2 cellular contexts compared by ENCODE assay signal in genomic region chr13:91745962-91746361, GRCh38.
TF ChIP-seq lines count a peak whose summit lies in the region.

No MANE protein-coding gene starts in this region.

TF ChIP-seq in SK-N-SH treated with all-trans-retinoic acid at 6 μM for 48 hours, 23 proteins besides CTCF, POLR2A, EP300 and RAD21 (continued from another document):
- TF ChIP-seq, protein P1, sequence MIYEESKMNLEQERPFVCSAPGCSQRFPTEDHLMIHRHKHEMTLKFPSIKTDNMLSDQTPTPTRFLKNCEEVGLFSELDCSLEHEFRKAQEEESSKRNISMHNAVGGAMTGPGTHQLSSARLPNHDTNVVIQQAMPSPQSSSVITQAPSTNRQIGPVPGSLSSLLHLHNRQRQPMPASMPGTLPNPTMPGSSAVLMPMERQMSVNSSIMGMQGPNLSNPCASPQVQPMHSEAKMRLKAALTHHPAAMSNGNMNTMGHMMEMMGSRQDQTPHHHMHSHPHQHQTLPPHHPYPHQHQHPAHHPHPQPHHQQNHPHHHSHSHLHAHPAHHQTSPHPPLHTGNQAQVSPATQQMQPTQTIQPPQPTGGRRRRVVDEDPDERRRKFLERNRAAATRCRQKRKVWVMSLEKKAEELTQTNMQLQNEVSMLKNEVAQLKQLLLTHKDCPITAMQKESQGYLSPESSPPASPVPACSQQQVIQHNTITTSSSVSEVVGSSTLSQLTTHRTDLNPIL (CRISPR knock-in tag; IDR thresholded peaks at IDR 0.05; ENCODE audit: low read depth) = no peak
- TF ChIP-seq TOX (CRISPR knock-in tag; IDR thresholded peaks at IDR 0.05; ENCODE audit: borderline replicate concordance) (no peak), RARB (CRISPR knock-in tag; IDR thresholded peaks at IDR 0.05) (no peak), ESRRG (CRISPR knock-in tag; IDR thresholded peaks at IDR 0.05) (no peak), OSR1 (CRISPR knock-in tag; IDR thresholded peaks at IDR 0.05) (no peak), TCF4 (CRISPR knock-in tag; IDR thresholded peaks at IDR 0.05; ENCODE audit: borderline replicate concordance) (no peak), SNAI2 (CRISPR knock-in tag; IDR thresholded peaks at IDR 0.05) (no peak)
- TF ChIP-seq, protein P2, sequence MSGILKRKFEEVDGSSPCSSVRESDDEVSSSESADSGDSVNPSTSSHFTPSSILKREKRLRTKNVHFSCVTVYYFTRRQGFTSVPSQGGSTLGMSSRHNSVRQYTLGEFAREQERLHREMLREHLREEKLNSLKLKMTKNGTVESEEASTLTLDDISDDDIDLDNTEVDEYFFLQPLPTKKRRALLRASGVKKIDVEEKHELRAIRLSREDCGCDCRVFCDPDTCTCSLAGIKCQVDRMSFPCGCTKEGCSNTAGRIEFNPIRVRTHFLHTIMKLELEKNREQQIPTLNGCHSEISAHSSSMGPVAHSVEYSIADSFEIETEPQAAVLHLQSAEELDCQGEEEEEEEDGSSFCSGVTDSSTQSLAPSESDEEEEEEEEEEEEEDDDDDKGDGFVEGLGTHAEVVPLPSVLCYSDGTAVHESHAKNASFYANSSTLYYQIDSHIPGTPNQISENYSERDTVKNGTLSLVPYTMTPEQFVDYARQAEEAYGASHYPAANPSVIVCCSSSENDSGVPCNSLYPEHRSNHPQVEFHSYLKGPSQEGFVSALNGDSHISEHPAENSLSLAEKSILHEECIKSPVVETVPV (CRISPR knock-in tag; IDR thresholded peaks at IDR 0.05) = no peak
TF ChIP-seq in SK-N-SH treated with all-trans-retinoic acid at 6 μM for 48 hours: peak in this region for 0.

TF ChIP-seq in WTC11, 78 proteins besides CTCF, POLR2A, EP300 and RAD21 (continued from another document):
- no peak for TF ChIP-seq ZNF532 (CRISPR knock-in tag; IDR thresholded peaks at IDR 0.05; ENCODE audit: borderline replicate concordance)
- TF ChIP-seq, protein P3, sequence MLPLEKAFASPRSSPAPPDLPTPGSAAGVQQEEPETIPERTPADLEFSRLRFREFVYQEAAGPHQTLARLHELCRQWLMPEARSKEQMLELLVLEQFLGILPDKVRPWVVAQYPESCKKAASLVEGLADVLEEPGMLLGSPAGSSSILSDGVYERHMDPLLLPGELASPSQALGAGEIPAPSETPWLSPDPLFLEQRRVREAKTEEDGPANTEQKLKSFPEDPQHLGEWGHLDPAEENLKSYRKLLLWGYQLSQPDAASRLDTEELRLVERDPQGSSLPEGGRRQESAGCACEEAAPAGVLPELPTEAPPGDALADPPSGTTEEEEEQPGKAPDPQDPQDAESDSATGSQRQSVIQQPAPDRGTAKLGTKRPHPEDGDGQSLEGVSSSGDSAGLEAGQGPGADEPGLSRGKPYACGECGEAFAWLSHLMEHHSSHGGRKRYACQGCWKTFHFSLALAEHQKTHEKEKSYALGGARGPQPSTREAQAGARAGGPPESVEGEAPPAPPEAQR (CRISPR knock-in tag; IDR thresholded peaks at IDR 0.05) = no peak
- TF ChIP-seq NFE2L1 (CRISPR knock-in tag; IDR thresholded peaks at IDR 0.05) = no peak
- TF ChIP-seq, protein P4, sequence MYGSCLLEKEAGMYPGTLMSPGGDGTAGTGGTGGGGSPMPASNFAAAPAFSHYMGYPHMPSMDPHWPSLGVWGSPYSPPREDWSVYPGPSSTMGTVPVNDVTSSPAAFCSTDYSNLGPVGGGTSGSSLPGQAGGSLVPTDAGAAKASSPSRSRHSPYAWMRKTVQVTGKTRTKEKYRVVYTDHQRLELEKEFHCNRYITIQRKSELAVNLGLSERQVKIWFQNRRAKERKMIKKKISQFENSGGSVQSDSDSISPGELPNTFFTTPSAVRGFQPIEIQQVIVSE (CRISPR knock-in tag; IDR thresholded peaks at IDR 0.05; ENCODE audit: borderline replicate concordance) = no peak
- TF ChIP-seq IRF2 (CRISPR knock-in tag; IDR thresholded peaks at IDR 0.05; ENCODE audit: borderline replicate concordance, low read depth) = no peak
- TF ChIP-seq MYBL2 (CRISPR knock-in tag; IDR thresholded peaks at IDR 0.05) = no peak
- no peak for TF ChIP-seq TEAD4 (CRISPR knock-in tag; IDR thresholded peaks at IDR 0.05)
- TF ChIP-seq ZBTB21 (CRISPR knock-in tag; IDR thresholded peaks at IDR 0.05; ENCODE audit: borderline replicate concordance) = no peak
- TF ChIP-seq HMGA2 (CRISPR knock-in tag; IDR thresholded peaks at IDR 0.05) = no peak
- TF ChIP-seq FOXJ3 (CRISPR knock-in tag; IDR thresholded peaks at IDR 0.05; ENCODE audit: borderline replicate concordance) = no peak
- TF ChIP-seq OVOL2 (CRISPR knock-in tag; IDR thresholded peaks at IDR 0.05; ENCODE audit: borderline replicate concordance) = no peak
- TF ChIP-seq CREM (CRISPR knock-in tag; IDR thresholded peaks at IDR 0.05) = no peak
- TF ChIP-seq ZNF317 (CRISPR knock-in tag; IDR thresholded peaks at IDR 0.05; ENCODE audit: borderline replicate concordance, low read depth) = no peak
- TF ChIP-seq ZNF263 (CRISPR knock-in tag; IDR thresholded peaks at IDR 0.05; ENCODE audit: low read depth) = no peak
- no peak for TF ChIP-seq ESRRA (CRISPR knock-in tag; IDR thresholded peaks at IDR 0.05; ENCODE audit: borderline replicate concordance)
- no peak for TF ChIP-seq ZNF396 (CRISPR knock-in tag; IDR thresholded peaks at IDR 0.05; ENCODE audit: borderline replicate concordance)
- TF ChIP-seq SMAD4 (CRISPR knock-in tag; IDR thresholded peaks at IDR 0.05) = no peak
